Comparison of ENCODE assay signal across 22 cellular contexts in genomic region chr1:14255711-14256110, GRCh38.
DNase-seq lines count a peak whose midpoint lies in the region; ATAC-seq and TF ChIP-seq lines count a peak whose summit lies in the region.
"Had no signal": no experiment of that assay in that cellular context is flagged by ENCODE, and none has a peak within 500 bp of the region (broad histone marks: within the 10 kb centered on the region; RNA-seq: fewer than 3 reads in every experiment).

No MANE protein-coding gene starts in this region.

- H3K4me2 ChIP-seq in DND-41 (ENCODE audit: insufficient read depth, low read length) (no peak overlapping the region), PC-3 (ENCODE audit: low read length) (no peak overlapping the region)

- no peak overlapping the region for H3K4me3 Mint-ChIP-seq in stimulated activated naive B cell treated with anti-CD40 and anti-IgM and Interleukin-4, amounts not matched to agents 10 μg/mL and 1 μg/mL and 100 μg/mL, for 72 hours

- TF ChIP-seq CTCF in DND-41 (IDR thresholded peaks at IDR 0.05; ENCODE audit: borderline replicate concordance, extremely low read depth, low read length, poor library complexity, severe bottlenecking) (no peak), PC-3 (conservative IDR thresholded peaks at IDR 0.05; ENCODE audit: low read depth, low read length) (no peak), fibroblast of the aortic adventitia (IDR thresholded peaks at IDR 0.05; ENCODE audit: insufficient read depth, low read length) (no peak), ovary (IDR thresholded peaks at IDR 0.05) (no peak)

- no peak for TF ChIP-seq POLR2A in ovary (IDR thresholded peaks at IDR 0.05)

- H3K36me3 ChIP-seq in DND-41 (ENCODE audit: insufficient read depth, low read length) (no peaks in the 10 kb centered on the region), PC-3 (ENCODE audit: low read depth, low read length) (no peaks in the 10 kb centered on the region), ovary (no peaks in the 10 kb centered on the region)
- H3K36me3 ChIP-seq: BE2C had no signal

- H3K9me2 ChIP-seq in PC-3 (replicated peaks; ENCODE audit: low read length): no peaks in the 10 kb centered on the region

- POLR2A ChIA-PET in PC-3 (lab: Charles Lee; ENCODE audit: unreplicated experiment): no interaction called here

- 67 to 79% (median 73%) methylated on average over 2 of the region's 2 CpGs for WGBS in ovary, 3 donors

- no peaks in the 10 kb centered on the region for H4K20me1 ChIP-seq in DND-41 (ENCODE audit: insufficient read depth, low read length)
- H4K20me1 ChIP-seq in PC-3 (ENCODE audit: low read length): no peaks in the 10 kb centered on the region

- peak; percentile 69; the same call in 2 of the 3 replicates for ATAC-seq in DND-41 (ENCODE audit: insufficient read depth, low read depth)
- peak; percentile 51 for ATAC-seq in PC-3
- ATAC-seq in stimulated activated naive B cell treated with anti-CD40 and anti-IgM and Interleukin-4, amounts not matched to agents 10 μg/mL and 1 μg/mL and 100 μg/mL, for 72 hours (replicated peaks): peak; percentile 58 to 65
- no peak for ATAC-seq in GM21381 (IDR thresholded peaks at IDR 0.05; ENCODE audit: unreplicated experiment)
- ATAC-seq: mucosa of descending colon, Panc1, SK-N-SH treated with all-trans-retinoic acid at 6 μM for 48 hours had no signal

- H3K27ac ChIP-seq in DND-41 (ENCODE audit: low read length) (no peak overlapping the region), PC-3 (ENCODE audit: low read length) (no peak overlapping the region), ovary (no peak overlapping the region)

- CTCF ChIA-PET in PC-3 (lab: Charles Lee): no interaction called here

- H3F3A ChIP-seq in PC-3 (ENCODE audit: low read length, unreplicated experiment): no peaks in the 10 kb centered on the region

- BruUV-seq in PC-3 (replicated peaks; lab: Mats Ljungman, UMichigan): no TSS peak

- H3K4me3 ChIP-seq in DND-41 (ENCODE audit: low read depth in 1 of 2, low read length in 2 of 2) (no peak overlapping the region), PC-3 (ENCODE audit: low read length) (no peak overlapping the region), fibroblast of the aortic adventitia (ENCODE audit: low read depth, low read length) (no peak overlapping the region), ovary (no peak overlapping the region)
- H3K4me3 ChIP-seq: mucosa of descending colon had no signal

- H3K9ac ChIP-seq in DND-41 (ENCODE audit: low read depth, low read length) (no peak overlapping the region), PC-3 (ENCODE audit: low read length) (no peak overlapping the region)

- no peak overlapping the region for H3K27ac Mint-ChIP-seq in stimulated activated naive B cell treated with anti-CD40 and anti-IgM and Interleukin-4, amounts not matched to agents 10 μg/mL and 1 μg/mL and 100 μg/mL, for 72 hours
- H3K27ac Mint-ChIP-seq: activated T-helper 2 cell treated with anti-CD3 and anti-CD28 coated beads, Interferon-gamma antibody, Interleukin-2, Interleukin-4, amounts not matched to agents 10 μg/mL and 5 μg/mL and 100 μg/mL, durations not matched to agents 14 hours and 24 hours and 36 hours had no signal

- H3K79me2 ChIP-seq in DND-41 (ENCODE audit: insufficient read depth, low read length): no peaks in the 10 kb centered on the region
- no peaks in the 10 kb centered on the region for H3K79me2 ChIP-seq in PC-3 (ENCODE audit: low read length)

- DNase-seq in DND-41 (peak; percentile 15), PC-3 (peak; percentile 10), fibroblast of the aortic adventitia (ENCODE audit: low read depth) (peak; percentile 5), ovary (no peak)
- no peak for DNase-seq in stimulated activated naive B cell treated with anti-CD40 and anti-IgM and Interleukin-4, amounts not matched to agents 10 μg/mL and 1 μg/mL and 100 μg/mL, for 72 hours
- DNase-seq in stimulated activated CD4-positive, alpha-beta T cell treated with anti-CD3 and anti-CD28 coated beads, Interleukin-15, amount 100 ng/mL, for 24 hours: no peak
- DNase-seq: activated CD4-positive, CD25-positive, alpha-beta regulatory T cell treated with anti-CD3 and anti-CD28 coated beads, Interleukin-2, amount 50 U/mL, for 72 hours; BE2C; Calu3; central memory CD4-positive, alpha-beta T cell; effector CD4-positive, alpha-beta T cell; mucosa of descending colon; NCI-H1436 treated with DMSO at 0.1 percent for 48 hours; NCI-H82; occipital lobe; right cardiac atrium; stimulated activated naive CD4-positive, alpha-beta T cell treated with Interleukin-2 at 50 U/mL for 16 hours; T-helper 9 cell had no signal

- peaks cover 17 to 27% of the 10 kb centered on the region in 2 donors for H3K27me3 Mint-ChIP-seq in stimulated activated naive B cell treated with anti-CD40 and anti-IgM and Interleukin-4, amounts not matched to agents 10 μg/mL and 1 μg/mL and 100 μg/mL, for 72 hours

- H3K36me3 Mint-ChIP-seq in stimulated activated naive B cell treated with anti-CD40 and anti-IgM and Interleukin-4, amounts not matched to agents 10 μg/mL and 1 μg/mL and 100 μg/mL, for 72 hours: no peaks in the 10 kb centered on the region

- H3K9me3 Mint-ChIP-seq in stimulated activated naive B cell treated with anti-CD40 and anti-IgM and Interleukin-4, amounts not matched to agents 10 μg/mL and 1 μg/mL and 100 μg/mL, for 72 hours: peaks cover 0 to 3% of the 10 kb centered on the region in 2 donors
- H3K9me3 Mint-ChIP-seq: activated T-helper 2 cell treated with anti-CD3 and anti-CD28 coated beads, Interferon-gamma antibody, Interleukin-2, Interleukin-4, amounts not matched to agents 10 μg/mL and 5 μg/mL and 100 μg/mL, durations not matched to agents 14 hours and 24 hours and 36 hours had no signal

- no peaks in the 10 kb centered on the region for H3K9me3 ChIP-seq in DND-41 (ENCODE audit: insufficient read depth, low read length, severe bottlenecking)
- H3K9me3 ChIP-seq in PC-3 (ENCODE audit: low read length): no peaks in the 10 kb centered on the region
- H3K9me3 ChIP-seq in ovary: no peaks in the 10 kb centered on the region
- H3K9me3 ChIP-seq: BE2C, mucosa of descending colon had no signal

- intact Hi-C loops in PC-3 (cut with micrococcal nuclease) (no loop called here), ovary (cut with DNase I) (no loop called here)

- TF ChIP-seq EP300 in ovary (IDR thresholded peaks at IDR 0.05): no peak

- peaks cover 11 to 20% of the 10 kb centered on the region in 2 donors for H3K4me1 Mint-ChIP-seq in stimulated activated naive B cell treated with anti-CD40 and anti-IgM and Interleukin-4, amounts not matched to agents 10 μg/mL and 1 μg/mL and 100 μg/mL, for 72 hours

- peaks cover 11% of the 10 kb centered on the region; the same call in 1 of the 2 replicates for H3K4me1 ChIP-seq in DND-41 (ENCODE audit: insufficient read depth, low read length)
- no peaks in the 10 kb centered on the region for H3K4me1 ChIP-seq in PC-3 (ENCODE audit: insufficient read depth, low read length)
- peaks cover 4% of the 10 kb centered on the region for H3K4me1 ChIP-seq in ovary (ENCODE audit: insufficient read depth)
- H3K4me1 ChIP-seq: BE2C had no signal

- H3K27me3 ChIP-seq in DND-41 (ENCODE audit: insufficient read depth, low read length, poor library complexity) (no peaks in the 10 kb centered on the region), PC-3 (ENCODE audit: low read length) (no peaks in the 10 kb centered on the region), ovary (no peaks in the 10 kb centered on the region)
- H3K27me3 ChIP-seq: BE2C had no signal

- H2AFZ ChIP-seq in DND-41 (ENCODE audit: low read depth, low read length) (no peak overlapping the region), PC-3 (ENCODE audit: low read length) (no peak overlapping the region)

Comparison
In these comparisons a context has a peak if more than half of its experiments do, and no peak if none do; other contexts are left out.
1. DNase-seq: peak in DND-41 (single experiment), PC-3 (single experiment) and fibroblast of the aortic adventitia (single experiment); none in stimulated activated naive B cell treated with anti-CD40 and anti-IgM and Interleukin-4, amounts not matched to agents 10 μg/mL and 1 μg/mL and 100 μg/mL, for 72 hours (single experiment), stimulated activated CD4-positive, alpha-beta T cell treated with anti-CD3 and anti-CD28 coated beads, Interleukin-15, amount 100 ng/mL, for 24 hours (single experiment) and ovary (0 of 5).